In genomic region chr12:52104426-52105089, GRCh38 we compare ENCODE assay signal across 1 cellular context.
TF ChIP-seq lines count a peak whose summit lies in the region.

No MANE protein-coding gene starts in this region.

TF ChIP-seq in GM12878, 131 proteins besides CTCF, POLR2A, EP300 and RAD21:
- 0 out of 2 replicates have a peak, but pooled peaks have one; percentile 13 for TF ChIP-seq PKNOX1 (IDR thresholded peaks at IDR 0.05)
- peak; percentile 65; the same call in 1 of the 2 replicates for TF ChIP-seq RUNX3 (IDR thresholded peaks at IDR 0.05; ENCODE audit: low read length)
- peak; percentile 81 for TF ChIP-seq SPI1 (IDR thresholded peaks at IDR 0.05; ENCODE audit: borderline replicate concordance, insufficient read depth, low read depth, low read length)
- TF ChIP-seq ATF7 (IDR thresholded peaks at IDR 0.05; ENCODE audit: low read depth) = 0 out of 2 replicates have a peak, but pooled peaks have one; percentile 39
- peak; percentile 61 for TF ChIP-seq EED (IDR thresholded peaks at IDR 0.05; ENCODE audit: low read depth)
- TF ChIP-seq JUNB (IDR thresholded peaks at IDR 0.05) = peak; percentile 9; the same call in 1 of the 2 replicates
- TF ChIP-seq, protein P1, sequence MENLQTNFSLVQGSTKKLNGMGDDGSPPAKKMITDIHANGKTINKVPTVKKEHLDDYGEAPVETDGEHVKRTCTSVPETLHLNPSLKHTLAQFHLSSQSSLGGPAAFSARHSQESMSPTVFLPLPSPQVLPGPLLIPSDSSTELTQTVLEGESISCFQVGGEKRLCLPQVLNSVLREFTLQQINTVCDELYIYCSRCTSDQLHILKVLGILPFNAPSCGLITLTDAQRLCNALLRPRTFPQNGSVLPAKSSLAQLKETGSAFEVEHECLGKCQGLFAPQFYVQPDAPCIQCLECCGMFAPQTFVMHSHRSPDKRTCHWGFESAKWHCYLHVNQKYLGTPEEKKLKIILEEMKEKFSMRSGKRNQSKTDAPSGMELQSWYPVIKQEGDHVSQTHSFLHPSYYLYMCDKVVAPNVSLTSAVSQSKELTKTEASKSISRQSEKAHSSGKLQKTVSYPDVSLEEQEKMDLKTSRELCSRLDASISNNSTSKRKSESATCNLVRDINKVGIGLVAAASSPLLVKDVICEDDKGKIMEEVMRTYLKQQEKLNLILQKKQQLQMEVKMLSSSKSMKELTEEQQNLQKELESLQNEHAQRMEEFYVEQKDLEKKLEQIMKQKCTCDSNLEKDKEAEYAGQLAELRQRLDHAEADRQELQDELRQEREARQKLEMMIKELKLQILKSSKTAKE (IDR thresholded peaks at IDR 0.05; ENCODE audit: low read depth, poor library complexity, severe bottlenecking) = peak; percentile 52
- peak; percentile 18; the same call in 1 of the 2 replicates for TF ChIP-seq MTA2 (IDR thresholded peaks at IDR 0.05; ENCODE audit: low read depth)
